ENCODE assay signal across 11 cellular contexts in the genomic region with DNA sequence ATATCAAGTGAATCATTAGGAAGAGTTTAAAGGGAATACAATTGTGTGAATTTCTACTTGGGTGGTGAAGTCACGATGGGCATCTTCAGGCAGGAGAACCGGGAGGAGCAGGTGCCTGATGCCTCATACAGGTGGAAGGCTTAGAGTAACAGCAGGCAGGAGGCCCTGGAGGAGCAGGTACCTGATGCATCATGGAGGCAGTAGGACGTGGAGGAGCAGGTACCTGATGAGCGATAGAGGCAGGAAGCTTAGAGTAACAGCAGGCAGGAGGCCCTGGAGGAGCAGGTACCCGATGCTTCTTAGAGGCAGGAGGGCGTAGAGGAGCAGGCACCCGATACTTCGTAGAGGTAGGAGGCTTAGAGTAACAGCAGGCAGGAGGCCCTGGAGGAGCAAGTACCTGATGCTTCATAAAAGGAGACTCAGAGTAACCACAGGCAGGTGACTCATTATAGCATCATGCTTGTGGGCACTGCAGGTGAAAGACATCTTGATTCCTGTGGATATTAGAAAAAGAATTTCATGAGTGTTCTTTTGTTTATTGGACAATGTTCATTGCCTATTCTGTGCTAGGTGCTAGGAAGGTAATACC.
DNase-seq lines count a peak whose midpoint lies in the region; ATAC-seq and TF ChIP-seq lines count a peak whose summit lies in the region.
"Had no signal": no experiment of that assay in that cellular context is flagged by ENCODE, and none has a peak within 500 bp of the region (broad histone marks: within the 10 kb centered on the region; RNA-seq: fewer than 3 reads in every experiment).

No MANE protein-coding gene starts in this region.

- peaks cover 11% of the 10 kb centered on the region for H3K4me1 Mint-ChIP-seq in Calu3 (ENCODE audit: low read depth, unreplicated experiment)
- peaks cover 15% of the 10 kb centered on the region for H3K4me1 Mint-ChIP-seq in activated naive CD4-positive, alpha-beta T cell treated with anti-CD3 and anti-CD28 coated beads for 36 hours (ENCODE audit: low read depth)
- peaks cover 14 to 27% (median 17%) of the 10 kb centered on the region in 4 donors for H3K4me1 Mint-ChIP-seq in naive thymus-derived CD8-positive, alpha-beta T cell
- H3K4me1 Mint-ChIP-seq in endothelial cell (ENCODE audit: unreplicated experiment) = peaks cover 7% of the 10 kb centered on the region

- POLR2A ChIA-PET in naive thymus-derived CD8-positive, alpha-beta T cell (lab: Charles Lee) = no interaction called here
- POLR2A ChIA-PET in HEK293T (lab: Yijun Ruan, JAX) = no interaction called here

- no peak for ATAC-seq in naive thymus-derived CD8-positive, alpha-beta T cell
- no peak for ATAC-seq in HG02798 (IDR thresholded peaks at IDR 0.05; ENCODE audit: poor library complexity, unreplicated experiment)

- intact Hi-C loops in Calu3 (cut with micrococcal nuclease; ENCODE audit: unreplicated experiment) = no loop called here
- intact Hi-C loops in activated naive CD4-positive, alpha-beta T cell treated with anti-CD3 and anti-CD28 coated beads for 36 hours (cut with micrococcal nuclease) = loop anchor here (5.0 kb wide), 1 partner anchor 136 kb away; the partner anchor contains the start of gene ATP9B

- H3K4me3 Mint-ChIP-seq in Calu3 (ENCODE audit: low read depth, unreplicated experiment) (no peak overlapping the region), endothelial cell (ENCODE audit: unreplicated experiment) (no peak overlapping the region)
- no peak overlapping the region for H3K4me3 Mint-ChIP-seq in activated naive CD4-positive, alpha-beta T cell treated with anti-CD3 and anti-CD28 coated beads for 36 hours
- H3K4me3 Mint-ChIP-seq in naive thymus-derived CD8-positive, alpha-beta T cell = no peak overlapping the region

- TF ChIP-seq CTCF in Calu3 (IDR thresholded peaks at IDR 0.05; ENCODE audit: unreplicated experiment) (no peak), endothelial cell (IDR thresholded peaks at IDR 0.05; ENCODE audit: unreplicated experiment) (no peak)

- H3K36me3 Mint-ChIP-seq in Calu3 (ENCODE audit: insufficient read depth, unreplicated experiment) (peaks cover 4% of the 10 kb centered on the region), endothelial cell (ENCODE audit: low read depth, unreplicated experiment) (peaks cover 17% of the 10 kb centered on the region)
- H3K36me3 Mint-ChIP-seq in activated naive CD4-positive, alpha-beta T cell treated with anti-CD3 and anti-CD28 coated beads for 36 hours (ENCODE audit: low read depth) = peaks cover 13% of the 10 kb centered on the region
- H3K36me3 Mint-ChIP-seq in naive thymus-derived CD8-positive, alpha-beta T cell = peaks cover 6 to 42% (median 15%) of the 10 kb centered on the region in 3 donors

- H3K9me3 Mint-ChIP-seq in Calu3 (ENCODE audit: low read depth, unreplicated experiment) = no peaks in the 10 kb centered on the region
- H3K9me3 Mint-ChIP-seq in activated naive CD4-positive, alpha-beta T cell treated with anti-CD3 and anti-CD28 coated beads for 36 hours = no peaks in the 10 kb centered on the region
- H3K9me3 Mint-ChIP-seq in naive thymus-derived CD8-positive, alpha-beta T cell = no peaks in the 10 kb centered on the region
- H3K9me3 Mint-ChIP-seq in endothelial cell (ENCODE audit: unreplicated experiment) = no peaks in the 10 kb centered on the region

- no TSS peak for BruUV-seq in Calu3 (replicated peaks; lab: Mats Ljungman, UMichigan)

- CTCF ChIA-PET in Calu3 (lab: Charles Lee) (no interaction called here), HEK293T (lab: Yijun Ruan, JAX) (no interaction called here)
- CTCF ChIA-PET in activated naive CD4-positive, alpha-beta T cell treated with anti-CD3 and anti-CD28 coated beads for 36 hours (lab: Charles Lee) = no interaction called here

- H3K27me3 Mint-ChIP-seq in Calu3 (ENCODE audit: unreplicated experiment) = no peaks in the 10 kb centered on the region
- no peaks in the 10 kb centered on the region for H3K27me3 Mint-ChIP-seq in activated naive CD4-positive, alpha-beta T cell treated with anti-CD3 and anti-CD28 coated beads for 36 hours (ENCODE audit: low read depth)
- H3K27me3 Mint-ChIP-seq in naive thymus-derived CD8-positive, alpha-beta T cell = no peaks in the 10 kb centered on the region
- peaks cover 5% of the 10 kb centered on the region for H3K27me3 Mint-ChIP-seq in endothelial cell (ENCODE audit: unreplicated experiment)

- DNase-seq in Calu3 = peak; percentile 32
- DNase-seq in LoVo (ENCODE audit: low spot score) = peak; percentile 55
- DNase-seq in activated naive CD4-positive, alpha-beta T cell treated with anti-CD3 and anti-CD28 coated beads for 36 hours = peak; percentile 60
- DNase-seq in naive thymus-derived CD8-positive, alpha-beta T cell = no peak
- DNase-seq in endothelial cell (ENCODE audit: low spot score) = no peak
- no peak for DNase-seq in HEK293T (ENCODE audit: extremely low spot score)
- DNase-seq in pons (ENCODE audit: low spot score) = no peak
- DNase-seq: dermis blood vessel endothelial cell, SIG-M5, uterus had no signal

- H3K27ac Mint-ChIP-seq in Calu3 (ENCODE audit: unreplicated experiment) = peak overlapping the region; percentile 18
- no peak overlapping the region for H3K27ac Mint-ChIP-seq in activated naive CD4-positive, alpha-beta T cell treated with anti-CD3 and anti-CD28 coated beads for 36 hours
- peak overlapping the region in 7 of 10 donors; percentile 5 to 67 (median 38) for H3K27ac Mint-ChIP-seq in naive thymus-derived CD8-positive, alpha-beta T cell
- H3K27ac Mint-ChIP-seq in endothelial cell (ENCODE audit: unreplicated experiment) = no peak overlapping the region

TF ChIP-seq in HEK293T, 16 proteins besides CTCF, POLR2A, EP300 and RAD21:
- TF ChIP-seq BHLHE40 (IDR thresholded peaks at IDR 0.05; ENCODE audit: borderline replicate concordance) (no peak), LEF1 (IDR thresholded peaks at IDR 0.05; ENCODE audit: borderline replicate concordance) (no peak), SP1 (IDR thresholded peaks at IDR 0.05) (no peak), L3MBTL2 (conservative IDR thresholded peaks at IDR 0.05) (no peak), TARDBP (IDR thresholded peaks at IDR 0.05) (no peak), FOXK2 (IDR thresholded peaks at IDR 0.05) (no peak), FOXA1 (IDR thresholded peaks at IDR 0.05) (no peak), CTBP1 (IDR thresholded peaks at IDR 0.05; ENCODE audit: borderline replicate concordance) (no peak), FOXM1 (IDR thresholded peaks at IDR 0.05; ENCODE audit: borderline replicate concordance) (no peak), NFRKB (IDR thresholded peaks at IDR 0.05) (no peak), ELF4 (IDR thresholded peaks at IDR 0.05) (no peak), ZNF384 (IDR thresholded peaks at IDR 0.05) (no peak), HDGF (IDR thresholded peaks at IDR 0.05; ENCODE audit: borderline replicate concordance) (no peak), ARNT (IDR thresholded peaks at IDR 0.05) (no peak), SUZ12 (IDR thresholded peaks at IDR 0.05) (no peak)
- TF ChIP-seq, protein P1, sequence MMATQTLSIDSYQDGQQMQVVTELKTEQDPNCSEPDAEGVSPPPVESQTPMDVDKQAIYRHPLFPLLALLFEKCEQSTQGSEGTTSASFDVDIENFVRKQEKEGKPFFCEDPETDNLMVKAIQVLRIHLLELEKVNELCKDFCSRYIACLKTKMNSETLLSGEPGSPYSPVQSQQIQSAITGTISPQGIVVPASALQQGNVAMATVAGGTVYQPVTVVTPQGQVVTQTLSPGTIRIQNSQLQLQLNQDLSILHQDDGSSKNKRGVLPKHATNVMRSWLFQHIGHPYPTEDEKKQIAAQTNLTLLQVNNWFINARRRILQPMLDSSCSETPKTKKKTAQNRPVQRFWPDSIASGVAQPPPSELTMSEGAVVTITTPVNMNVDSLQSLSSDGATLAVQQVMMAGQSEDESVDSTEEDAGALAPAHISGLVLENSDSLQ (IDR thresholded peaks at IDR 0.05) = no peak

Comparison
In these comparisons a context has a peak if more than half of its experiments do, and no peak if none do; other contexts are left out.
1. DNase-seq: peak in Calu3 (single experiment), LoVo (single experiment) and activated naive CD4-positive, alpha-beta T cell treated with anti-CD3 and anti-CD28 coated beads for 36 hours (single experiment); none in naive thymus-derived CD8-positive, alpha-beta T cell (0 of 10), endothelial cell (single experiment), HEK293T (single experiment) and pons (single experiment).
2. H3K27ac Mint-ChIP-seq: peak in Calu3 (single experiment) and naive thymus-derived CD8-positive, alpha-beta T cell (7 of 10); none in activated naive CD4-positive, alpha-beta T cell treated with anti-CD3 and anti-CD28 coated beads for 36 hours (single experiment) and endothelial cell (single experiment).